Comparison of ENCODE assay signal across 9 cellular contexts in genomic region chr3:46844851-46845250, GRCh38. TPM values are rescaled to one million over a fixed set of nuclear protein-coding genes. Genes with fewer than 3 reads are reported as not detected.
DNase-seq lines count a peak whose midpoint lies in the region; ATAC-seq and TF ChIP-seq lines count a peak whose summit lies in the region.
"Had no signal": no experiment of that assay in that cellular context is flagged by ENCODE, and none has a peak within 500 bp of the region (broad histone marks: within the 10 kb centered on the region; RNA-seq: fewer than 3 reads in every experiment).

No MANE protein-coding gene starts in this region.

- 38% methylated on average over 11 of the region's 11 CpGs for WGBS in suprapubic skin

- no peaks in the 10 kb centered on the region for H3K36me3 Mint-ChIP-seq in activated CD4-positive, alpha-beta T cell treated with anti-CD3 and anti-CD28 coated beads, Interleukin-2, amount 10 ng/mL, durations not matched to agents 7 days and 5 days (ENCODE audit: low read depth)

- H3K27me3 ChIP-seq in adipocyte (replicated peaks; ENCODE audit: control insufficient read depth, insufficient read depth, low read length) (no peaks in the 10 kb centered on the region), lower lobe of right lung (ENCODE audit: low read depth) (no peaks in the 10 kb centered on the region), suprapubic skin (no peaks in the 10 kb centered on the region)

- H3K27ac Mint-ChIP-seq in activated CD4-positive, alpha-beta T cell treated with anti-CD3 and anti-CD28 coated beads, Interleukin-2, amount 10 ng/mL, durations not matched to agents 7 days and 5 days = no peak overlapping the region

- no peak for TF ChIP-seq EP300 in suprapubic skin (IDR thresholded peaks at IDR 0.05)

- TF ChIP-seq CTCF in lower lobe of right lung (IDR thresholded peaks at IDR 0.05) (no peak), suprapubic skin (IDR thresholded peaks at IDR 0.05) (no peak)

- POLR2A ChIA-PET in activated CD4-positive, alpha-beta T cell treated with anti-CD3 and anti-CD28 coated beads, Interleukin-2, amount 10 ng/mL, durations not matched to agents 7 days and 5 days (lab: Charles Lee) = interaction anchor here (1.5 kb wide), 1 partner anchor 15 kb away, joined by 3 read pairs; no protein-coding TSS in a partner anchor

- H3K27me3 Mint-ChIP-seq in activated CD4-positive, alpha-beta T cell treated with anti-CD3 and anti-CD28 coated beads, Interleukin-2, amount 10 ng/mL, durations not matched to agents 7 days and 5 days = peaks cover 26% of the 10 kb centered on the region

- DNase-seq in activated CD4-positive, alpha-beta T cell treated with anti-CD3 and anti-CD28 coated beads, Interleukin-2, amount 10 ng/mL, durations not matched to agents 7 days and 5 days = no peak
- no peak for DNase-seq in activated CD4-positive, alpha-beta T cell treated with anti-CD3 and anti-CD28 coated beads for 4 hours
- DNase-seq in adipocyte (ENCODE audit: low read depth) = no peak
- DNase-seq in lower lobe of right lung = peak; percentile 40
- DNase-seq in suprapubic skin (ENCODE audit: low spot score in 2 of 2) = no peak
- no peak for DNase-seq in activated CD4-positive, CD25-positive, alpha-beta regulatory T cell (lab: John Stamatoyannopoulos, UW)
- no peak for DNase-seq in mesenteric fat pad (ENCODE audit: low spot score)
- DNase-seq in SHP77 treated with DMSO at 0.1 percent for 48 hours (lab: John Stamatoyannopoulos, UW) = no peak
- DNase-seq: activated CD4-positive, alpha-beta T cell treated with anti-CD3 and anti-CD28 coated beads for 1 hour had no signal

- no peak for TF ChIP-seq POLR2A in suprapubic skin (IDR thresholded peaks at IDR 0.05)

- CTCF ChIA-PET in activated CD4-positive, alpha-beta T cell treated with anti-CD3 and anti-CD28 coated beads, Interleukin-2, amount 10 ng/mL, durations not matched to agents 7 days and 5 days (lab: Charles Lee) = interaction anchor here (1.0 to 1.8 kb wide), 5 partner anchors 8 to 516 kb away, joined by 3 to 7 read pairs (median 5); no protein-coding TSS in a partner anchor

- no peaks in the 10 kb centered on the region for H3K36me3 ChIP-seq in adipocyte (ENCODE audit: control insufficient read depth, insufficient read depth, low read length, severe bottlenecking)
- H3K36me3 ChIP-seq in lower lobe of right lung = no peaks in the 10 kb centered on the region
- H3K36me3 ChIP-seq in suprapubic skin = no peaks in the 10 kb centered on the region

- peak overlapping the region; percentile 73 for H3K4me3 ChIP-seq in adipocyte (ENCODE audit: low read length)
- peak overlapping the region; percentile 67 for H3K4me3 ChIP-seq in lower lobe of right lung
- peak overlapping the region; percentile 55 for H3K4me3 ChIP-seq in suprapubic skin

- peaks cover 32% of the 10 kb centered on the region for H3K9me3 ChIP-seq in adipocyte (ENCODE audit: control insufficient read depth, low read length)
- peaks cover 7% of the 10 kb centered on the region for H3K9me3 ChIP-seq in lower lobe of right lung
- peaks cover 18% of the 10 kb centered on the region for H3K9me3 ChIP-seq in suprapubic skin

- H3K9ac ChIP-seq in adipocyte (ENCODE audit: low read length) = peak overlapping the region; percentile 82

- ATAC-seq in lower lobe of right lung = peak in 1 of 2 donors; percentile 15

- peaks cover 45% of the 10 kb centered on the region for H3K4me1 ChIP-seq in adipocyte (ENCODE audit: control insufficient read depth, insufficient read depth, low read length)
- H3K4me1 ChIP-seq in lower lobe of right lung = peaks cover 21% of the 10 kb centered on the region
- H3K4me1 ChIP-seq in suprapubic skin = peaks cover 41% of the 10 kb centered on the region

- peaks cover 10% of the 10 kb centered on the region for H3K4me1 Mint-ChIP-seq in activated CD4-positive, alpha-beta T cell treated with anti-CD3 and anti-CD28 coated beads, Interleukin-2, amount 10 ng/mL, durations not matched to agents 7 days and 5 days

- intact Hi-C loops in lower lobe of right lung (cut with DNase I) = no loop called here

- H3K9me3 Mint-ChIP-seq in activated CD4-positive, alpha-beta T cell treated with anti-CD3 and anti-CD28 coated beads, Interleukin-2, amount 10 ng/mL, durations not matched to agents 7 days and 5 days = peaks cover 20% of the 10 kb centered on the region

- H3K27ac ChIP-seq in lower lobe of right lung = peak overlapping the region; percentile 80
- peak overlapping the region; percentile 71 for H3K27ac ChIP-seq in suprapubic skin

- H3K4me3 Mint-ChIP-seq in activated CD4-positive, alpha-beta T cell treated with anti-CD3 and anti-CD28 coated beads, Interleukin-2, amount 10 ng/mL, durations not matched to agents 7 days and 5 days = peak overlapping the region; percentile 54

RNA-seq across cellular contexts. Expression of gene MYL3, which starts 18.4 kb away (rescaled TPM):
- not detected for total RNA-seq in activated CD4-positive, alpha-beta T cell treated with anti-CD3 and anti-CD28 coated beads, Interleukin-2, amount 10 ng/mL, durations not matched to agents 7 days and 5 days
- 2.0 TPM for total RNA-seq in lower lobe of right lung
- total RNA-seq in suprapubic skin = 1 to 10 TPM in 1 of 4 donors, not detected in 3; 1.4 TPM
- total RNA-seq in mesenteric fat pad = 2.6 TPM

RNA-seq across cellular contexts. Expression of gene PTH1R, which starts 32.7 kb away (rescaled TPM):
- total RNA-seq in activated CD4-positive, alpha-beta T cell treated with anti-CD3 and anti-CD28 coated beads, Interleukin-2, amount 10 ng/mL, durations not matched to agents 7 days and 5 days = not detected
- total RNA-seq in lower lobe of right lung = 14.5 TPM
- total RNA-seq in suprapubic skin = 1 to 10 TPM; 1.1 to 4.2 (median 3.0) TPM
- 16.3 TPM for total RNA-seq in mesenteric fat pad
